2 cellular contexts compared by ENCODE assay signal in the genomic region with DNA sequence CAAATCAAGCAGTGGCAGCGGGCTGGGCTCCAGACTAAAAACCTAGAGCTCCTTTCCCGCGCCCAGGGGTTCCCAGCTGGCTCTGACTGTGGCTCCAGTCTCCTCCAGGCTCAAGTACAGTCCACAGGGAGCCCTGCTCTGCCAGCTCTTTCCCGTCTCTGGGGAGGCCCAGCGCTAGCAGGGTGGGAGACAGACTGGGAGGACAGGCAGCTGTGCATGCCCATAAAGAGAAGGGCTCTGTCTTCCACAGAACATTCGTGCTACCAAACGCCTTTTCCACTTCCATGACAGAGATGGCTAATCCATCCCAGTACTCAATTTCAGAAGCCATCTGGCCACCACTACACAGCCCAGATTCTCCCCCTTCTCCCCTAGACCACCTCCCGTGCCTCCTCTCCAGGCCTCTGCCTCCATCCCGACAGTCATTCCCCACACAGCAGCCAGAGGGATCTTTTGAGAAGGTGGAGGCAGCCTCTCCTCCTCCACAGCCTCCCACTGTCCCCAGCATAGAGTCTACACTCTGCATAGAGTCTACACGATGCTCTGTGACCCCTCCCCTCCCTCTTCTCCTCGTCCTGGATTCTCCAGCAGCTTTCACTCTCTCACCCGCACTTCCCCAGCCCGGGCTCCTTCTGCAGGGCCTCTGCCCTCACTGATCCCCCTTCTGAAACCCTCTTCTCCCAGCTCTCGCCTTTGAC.
TF ChIP-seq lines count a peak whose summit lies in the region.

No MANE protein-coding gene starts in this region.

TF ChIP-seq in SK-N-SH, 30 proteins besides CTCF, POLR2A, EP300 and RAD21 (continued from another document):
- TF ChIP-seq, protein P1, sequence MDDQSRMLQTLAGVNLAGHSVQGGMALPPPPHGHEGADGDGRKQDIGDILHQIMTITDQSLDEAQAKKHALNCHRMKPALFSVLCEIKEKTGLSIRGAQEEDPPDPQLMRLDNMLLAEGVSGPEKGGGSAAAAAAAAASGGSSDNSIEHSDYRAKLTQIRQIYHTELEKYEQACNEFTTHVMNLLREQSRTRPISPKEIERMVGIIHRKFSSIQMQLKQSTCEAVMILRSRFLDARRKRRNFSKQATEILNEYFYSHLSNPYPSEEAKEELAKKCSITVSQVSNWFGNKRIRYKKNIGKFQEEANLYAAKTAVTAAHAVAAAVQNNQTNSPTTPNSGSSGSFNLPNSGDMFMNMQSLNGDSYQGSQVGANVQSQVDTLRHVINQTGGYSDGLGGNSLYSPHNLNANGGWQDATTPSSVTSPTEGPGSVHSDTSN (IDR thresholded peaks at IDR 0.05), result no peak

TF ChIP-seq in SK-N-SH treated with all-trans-retinoic acid at 6 μM for 48 hours, 23 proteins besides CTCF, POLR2A, EP300 and RAD21 (continued from another document):
- TF ChIP-seq, protein P2, sequence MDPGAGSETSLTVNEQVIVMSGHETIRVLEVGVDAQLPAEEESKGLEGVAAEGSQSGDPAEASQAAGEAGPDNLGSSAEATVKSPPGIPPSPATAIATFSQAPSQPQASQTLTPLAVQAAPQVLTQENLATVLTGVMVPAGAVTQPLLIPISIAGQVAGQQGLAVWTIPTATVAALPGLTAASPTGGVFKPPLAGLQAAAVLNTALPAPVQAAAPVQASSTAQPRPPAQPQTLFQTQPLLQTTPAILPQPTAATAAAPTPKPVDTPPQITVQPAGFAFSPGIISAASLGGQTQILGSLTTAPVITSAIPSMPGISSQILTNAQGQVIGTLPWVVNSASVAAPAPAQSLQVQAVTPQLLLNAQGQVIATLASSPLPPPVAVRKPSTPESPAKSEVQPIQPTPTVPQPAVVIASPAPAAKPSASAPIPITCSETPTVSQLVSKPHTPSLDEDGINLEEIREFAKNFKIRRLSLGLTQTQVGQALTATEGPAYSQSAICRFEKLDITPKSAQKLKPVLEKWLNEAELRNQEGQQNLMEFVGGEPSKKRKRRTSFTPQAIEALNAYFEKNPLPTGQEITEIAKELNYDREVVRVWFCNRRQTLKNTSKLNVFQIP (CRISPR knock-in tag; IDR thresholded peaks at IDR 0.05; ENCODE audit: borderline replicate concordance, low read depth), result no peak
- TF ChIP-seq BACH2 (CRISPR knock-in tag; IDR thresholded peaks at IDR 0.05; ENCODE audit: borderline replicate concordance), result no peak
- no peak for TF ChIP-seq ESRRG (CRISPR knock-in tag; IDR thresholded peaks at IDR 0.05)
- no peak for TF ChIP-seq SNAI2 (CRISPR knock-in tag; IDR thresholded peaks at IDR 0.05)
- TF ChIP-seq TCF4 (CRISPR knock-in tag; IDR thresholded peaks at IDR 0.05; ENCODE audit: borderline replicate concordance), result no peak
- no peak for TF ChIP-seq ZNF8 (CRISPR knock-in tag; IDR thresholded peaks at IDR 0.05)
- TF ChIP-seq, protein P3, sequence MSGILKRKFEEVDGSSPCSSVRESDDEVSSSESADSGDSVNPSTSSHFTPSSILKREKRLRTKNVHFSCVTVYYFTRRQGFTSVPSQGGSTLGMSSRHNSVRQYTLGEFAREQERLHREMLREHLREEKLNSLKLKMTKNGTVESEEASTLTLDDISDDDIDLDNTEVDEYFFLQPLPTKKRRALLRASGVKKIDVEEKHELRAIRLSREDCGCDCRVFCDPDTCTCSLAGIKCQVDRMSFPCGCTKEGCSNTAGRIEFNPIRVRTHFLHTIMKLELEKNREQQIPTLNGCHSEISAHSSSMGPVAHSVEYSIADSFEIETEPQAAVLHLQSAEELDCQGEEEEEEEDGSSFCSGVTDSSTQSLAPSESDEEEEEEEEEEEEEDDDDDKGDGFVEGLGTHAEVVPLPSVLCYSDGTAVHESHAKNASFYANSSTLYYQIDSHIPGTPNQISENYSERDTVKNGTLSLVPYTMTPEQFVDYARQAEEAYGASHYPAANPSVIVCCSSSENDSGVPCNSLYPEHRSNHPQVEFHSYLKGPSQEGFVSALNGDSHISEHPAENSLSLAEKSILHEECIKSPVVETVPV (CRISPR knock-in tag; IDR thresholded peaks at IDR 0.05), result no peak
